ENCODE assay signal across 11 cellular contexts in genomic region chr10:13820591-13821377, GRCh38.
DNase-seq lines count a peak whose midpoint lies in the region; ATAC-seq and TF ChIP-seq lines count a peak whose summit lies in the region.
"Had no signal": no experiment of that assay in that cellular context is flagged by ENCODE, and none has a peak within 500 bp of the region (broad histone marks: within the 10 kb centered on the region; RNA-seq: fewer than 3 reads in every experiment).

No MANE protein-coding gene starts in this region.

- CTCF ChIA-PET in activated CD8-positive, alpha-beta memory T cell treated with anti-CD3 and anti-CD28 coated beads, Interleukin-2, amount 10 ng/mL, durations not matched to agents 7 days and 5 days (lab: Charles Lee): no interaction called here

- ATAC-seq in T-helper 17 cell (no peak), right cardiac atrium (peak in 1 of 2 donors; percentile 81), gastrocnemius medialis (peak; percentile 38 to 46)
- no peak for ATAC-seq in activated CD8-positive, alpha-beta memory T cell treated with anti-CD3 and anti-CD28 coated beads, Interleukin-2, amount 10 ng/mL, durations not matched to agents 7 days and 5 days

- H3K27me3 ChIP-seq in right cardiac atrium (ENCODE audit: control insufficient read depth, insufficient read depth) (no peaks in the 10 kb centered on the region), gastrocnemius medialis (peaks cover 0 to 5% (median 3%) of the 10 kb centered on the region in 3 donors)

- H3K27ac Mint-ChIP-seq in T-helper 17 cell: peak overlapping the region; percentile 8
- no peak overlapping the region for H3K27ac Mint-ChIP-seq in activated CD8-positive, alpha-beta memory T cell treated with anti-CD3 and anti-CD28 coated beads, Interleukin-2, amount 10 ng/mL, durations not matched to agents 7 days and 5 days

- H3K4me1 ChIP-seq in right cardiac atrium (ENCODE audit: control insufficient read depth, insufficient read depth, low read length) (peaks cover 9% of the 10 kb centered on the region), gastrocnemius medialis (peaks cover 3 to 23% of the 10 kb centered on the region in 2 donors)
- H3K4me1 ChIP-seq: Caco-2 had no signal

- H3K4me3 ChIP-seq in right cardiac atrium (ENCODE audit: low read length) (no peak overlapping the region), gastrocnemius medialis (peak overlapping the region in 3 of 4 donors; percentile 3 to 38 (median 12))

- DNase-seq in NCI-H510A treated with DMSO at 0.1 percent for 48 hours (lab: John Stamatoyannopoulos, UW): peak; percentile 34
- no peak for DNase-seq in NCI-H510A (lab: John Stamatoyannopoulos, UW)
- DNase-seq in T-helper 17 cell: no peak
- DNase-seq in right cardiac atrium: peak in 2 of 3 donors; percentile 55 to 67
- no peak for DNase-seq in gastrocnemius medialis
- no peak for DNase-seq in activated CD8-positive, alpha-beta memory T cell treated with anti-CD3 and anti-CD28 coated beads, Interleukin-2, amount 10 ng/mL, durations not matched to agents 7 days and 5 days
- DNase-seq in NCI-H2196 (lab: John Stamatoyannopoulos, UW; ENCODE audit: unreplicated experiment): no peak
- no peak for DNase-seq in NCI-H82 (lab: John Stamatoyannopoulos, UW)
- DNase-seq: activated CD4-positive, alpha-beta T cell treated with anti-CD3 and anti-CD28 coated beads, Interleukin-2, amount 50 U/mL, for 1 hour; Caco-2; SW 1271 had no signal

- TF ChIP-seq CTCF in gastrocnemius medialis (IDR thresholded peaks at IDR 0.05 in 4 of 5, conservative IDR thresholded peaks at IDR 0.05 in 1 of 5): no peak

- peaks cover 7% of the 10 kb centered on the region for H3K36me3 Mint-ChIP-seq in T-helper 17 cell (ENCODE audit: low read depth)
- H3K36me3 Mint-ChIP-seq in activated CD8-positive, alpha-beta memory T cell treated with anti-CD3 and anti-CD28 coated beads, Interleukin-2, amount 10 ng/mL, durations not matched to agents 7 days and 5 days: no peaks in the 10 kb centered on the region

- intact Hi-C loops in right cardiac atrium (cut with DNase I) (no loop called here), gastrocnemius medialis (cut with DNase I; ENCODE audit: low total_unique reads) (no loop called here)

- H3K36me3 ChIP-seq in gastrocnemius medialis: no peaks in the 10 kb centered on the region

- H3K27me3 Mint-ChIP-seq in T-helper 17 cell: peaks cover 17% of the 10 kb centered on the region
- peaks cover 2% of the 10 kb centered on the region for H3K27me3 Mint-ChIP-seq in activated CD8-positive, alpha-beta memory T cell treated with anti-CD3 and anti-CD28 coated beads, Interleukin-2, amount 10 ng/mL, durations not matched to agents 7 days and 5 days

- peaks cover 8% of the 10 kb centered on the region for H3K4me1 Mint-ChIP-seq in T-helper 17 cell
- H3K4me1 Mint-ChIP-seq in activated CD8-positive, alpha-beta memory T cell treated with anti-CD3 and anti-CD28 coated beads, Interleukin-2, amount 10 ng/mL, durations not matched to agents 7 days and 5 days: peaks cover 6% of the 10 kb centered on the region

- whole genome bisulfite sequencing in right cardiac atrium: 61% methylated on average over 21 of the region's 21 CpGs

- no peak overlapping the region for H3K27ac ChIP-seq in right cardiac atrium (ENCODE audit: low read length)
- H3K27ac ChIP-seq in gastrocnemius medialis: peak overlapping the region; percentile 27 to 63 (median 52)

- in situ Hi-C loops in gastrocnemius medialis (cut with MboI; ENCODE audit: low sequenced_read_pairs in 4 of 4): no loop called here

- no peak for TF ChIP-seq POLR2A in gastrocnemius medialis (IDR thresholded peaks at IDR 0.05)

- H3K9me3 ChIP-seq in T-helper 17 cell (ENCODE audit: control insufficient read depth, low read length, poor library complexity, severe bottlenecking) (no peaks in the 10 kb centered on the region), right cardiac atrium (ENCODE audit: control insufficient read depth, low read length) (no peaks in the 10 kb centered on the region), gastrocnemius medialis (no peaks in the 10 kb centered on the region)

- no peaks in the 10 kb centered on the region for H3K9me3 Mint-ChIP-seq in activated CD8-positive, alpha-beta memory T cell treated with anti-CD3 and anti-CD28 coated beads, Interleukin-2, amount 10 ng/mL, durations not matched to agents 7 days and 5 days (ENCODE audit: low read depth)

- H3K4me3 Mint-ChIP-seq in T-helper 17 cell: no peak overlapping the region
- no peak overlapping the region for H3K4me3 Mint-ChIP-seq in activated CD8-positive, alpha-beta memory T cell treated with anti-CD3 and anti-CD28 coated beads, Interleukin-2, amount 10 ng/mL, durations not matched to agents 7 days and 5 days

Comparison
In these comparisons a context has a peak if more than half of its experiments do, and no peak if none do; other contexts are left out.
1. DNase-seq: peak in NCI-H510A treated with DMSO at 0.1 percent for 48 hours (single experiment) and right cardiac atrium (2 of 3); none in NCI-H510A (single experiment), T-helper 17 cell (0 of 3), gastrocnemius medialis (0 of 2), activated CD8-positive, alpha-beta memory T cell treated with anti-CD3 and anti-CD28 coated beads, Interleukin-2, amount 10 ng/mL, durations not matched to agents 7 days and 5 days (single experiment), NCI-H2196 (single experiment) and NCI-H82 (single experiment).
2. ATAC-seq: peak in gastrocnemius medialis (2 of 2); none in T-helper 17 cell (single experiment) and activated CD8-positive, alpha-beta memory T cell treated with anti-CD3 and anti-CD28 coated beads, Interleukin-2, amount 10 ng/mL, durations not matched to agents 7 days and 5 days (single experiment).